Comparison of ENCODE assay signal across 18 cellular contexts in the genomic region with DNA sequence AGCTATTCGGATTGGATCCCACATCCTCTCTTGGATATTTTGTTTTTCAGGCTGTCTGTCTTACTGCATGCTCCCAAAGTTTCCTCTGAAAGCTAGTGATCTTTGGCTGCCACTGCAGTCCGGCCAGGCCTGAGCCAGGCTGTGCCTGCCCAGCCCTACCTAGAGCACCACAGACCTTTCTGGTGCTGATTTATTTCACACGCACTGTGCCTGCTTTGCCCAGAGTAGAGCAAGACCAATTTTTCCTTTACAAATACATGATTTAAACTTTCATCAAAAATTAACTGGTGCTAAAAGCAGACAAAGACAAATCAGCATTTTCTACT.
DNase-seq lines count a peak whose midpoint lies in the region; ATAC-seq and TF ChIP-seq lines count a peak whose summit lies in the region.
"Had no signal": no experiment of that assay in that cellular context is flagged by ENCODE, and none has a peak within 500 bp of the region (broad histone marks: within the 10 kb centered on the region; RNA-seq: fewer than 3 reads in every experiment).

No MANE protein-coding gene starts in this region.

- DNase-seq in substantia nigra (lab: John Stamatoyannopoulos, UW) (peak in 2 of 49 donors; percentile 7 to 26), T-helper 9 cell (no peak), brain microvascular endothelial cell (no peak)
- no peak for DNase-seq in stimulated activated naive B cell treated with anti-CD40 and anti-IgM and Interleukin-4, amounts not matched to agents 10 μg/mL and 1 μg/mL and 100 μg/mL, for 72 hours
- DNase-seq: activated CD4-positive, alpha-beta T cell treated with anti-CD3 and anti-CD28 coated beads for 36 hours; activated effector memory CD4-positive, alpha-beta T cell treated with Interleukin-2 at 50 U/mL for 16 hours; GDM1; heart left ventricle; NCI-H187; NCI-H510A; SIG-M5; stimulated activated CD4-positive, alpha-beta T cell treated with anti-CD3 and anti-CD28 coated beads, Interleukin-4, amount 100 ng/mL, for 24 hours had no signal

- no peak overlapping the region for H3K4me3 Mint-ChIP-seq in stimulated activated naive B cell treated with anti-CD40 and anti-IgM and Interleukin-4, amounts not matched to agents 10 μg/mL and 1 μg/mL and 100 μg/mL, for 72 hours
- H3K4me3 Mint-ChIP-seq: activated CD4-positive, alpha-beta T cell treated with anti-CD3 and anti-CD28 coated beads for 36 hours had no signal

- peaks cover 0 to 6% of the 10 kb centered on the region in 2 donors for H3K4me1 Mint-ChIP-seq in stimulated activated naive B cell treated with anti-CD40 and anti-IgM and Interleukin-4, amounts not matched to agents 10 μg/mL and 1 μg/mL and 100 μg/mL, for 72 hours

- no peak overlapping the region for H3K4me3 ChIP-seq in HUES48 (ENCODE audit: low read depth, low read length)
- H3K4me3 ChIP-seq in brain microvascular endothelial cell (ENCODE audit: low read depth, low read length) = no peak overlapping the region

- H3K36me3 Mint-ChIP-seq in stimulated activated naive B cell treated with anti-CD40 and anti-IgM and Interleukin-4, amounts not matched to agents 10 μg/mL and 1 μg/mL and 100 μg/mL, for 72 hours = no peaks in the 10 kb centered on the region

- TF ChIP-seq CTCF in brain microvascular endothelial cell (IDR thresholded peaks at IDR 0.05; ENCODE audit: low read depth, low read length, missing control alignments) = no peak

- H3K27me3 ChIP-seq in HUES48 (ENCODE audit: control insufficient read depth, insufficient read depth, low read length) = no peaks in the 10 kb centered on the region
- H3K27me3 ChIP-seq in layer of hippocampus (ENCODE audit: control insufficient read depth, insufficient read depth, low read length) = no peaks in the 10 kb centered on the region
- H3K27me3 ChIP-seq in brain microvascular endothelial cell (replicated peaks) = no peaks in the 10 kb centered on the region
- H3K27me3 ChIP-seq: BE2C, esophagus muscularis mucosa, heart left ventricle had no signal

- H3K27ac Mint-ChIP-seq in stimulated activated naive B cell treated with anti-CD40 and anti-IgM and Interleukin-4, amounts not matched to agents 10 μg/mL and 1 μg/mL and 100 μg/mL, for 72 hours = no peak overlapping the region
- H3K27ac Mint-ChIP-seq: activated CD4-positive, alpha-beta T cell treated with anti-CD3 and anti-CD28 coated beads for 36 hours had no signal

- no peak overlapping the region for H3K9ac ChIP-seq in HUES48 (ENCODE audit: low read depth, low read length)

- H3K27ac ChIP-seq in HUES48 (ENCODE audit: low read depth, low read length) (peak overlapping the region; percentile 79), angular gyrus (ENCODE audit: low read depth, low read length) (peak overlapping the region; percentile 80), layer of hippocampus (ENCODE audit: low read depth, low read length) (peak overlapping the region; percentile 77), substantia nigra (ENCODE audit: low read depth, low read length, poor library complexity, severe bottlenecking) (peak overlapping the region; percentile 49), brain microvascular endothelial cell (no peak overlapping the region)

- peaks cover 10% of the 10 kb centered on the region; the same call in 1 of the 2 replicates for H3K9me3 ChIP-seq in HUES48 (ENCODE audit: control insufficient read depth, insufficient read depth, low read length)
- H3K9me3 ChIP-seq: BE2C, esophagus muscularis mucosa, heart left ventricle, thoracic aorta had no signal

- in situ Hi-C loops in brain microvascular endothelial cell (cut with HindIII; ENCODE audit: low pct_ligation_motif_present, low sequenced_read_pairs) = no loop called here

- H3K27me3 Mint-ChIP-seq in stimulated activated naive B cell treated with anti-CD40 and anti-IgM and Interleukin-4, amounts not matched to agents 10 μg/mL and 1 μg/mL and 100 μg/mL, for 72 hours = peaks cover 7 to 26% of the 10 kb centered on the region in 2 donors

- no peak for ATAC-seq in stimulated activated naive B cell treated with anti-CD40 and anti-IgM and Interleukin-4, amounts not matched to agents 10 μg/mL and 1 μg/mL and 100 μg/mL, for 72 hours (replicated peaks)

- H3K36me3 ChIP-seq in HUES48 (ENCODE audit: control insufficient read depth, insufficient read depth, low read length) = no peaks in the 10 kb centered on the region
- H3K36me3 ChIP-seq in brain microvascular endothelial cell (replicated peaks) = no peaks in the 10 kb centered on the region
- H3K36me3 ChIP-seq: BE2C, esophagus muscularis mucosa, heart left ventricle, thoracic aorta had no signal

- peaks cover 2 to 3% of the 10 kb centered on the region in 2 donors for H3K9me3 Mint-ChIP-seq in stimulated activated naive B cell treated with anti-CD40 and anti-IgM and Interleukin-4, amounts not matched to agents 10 μg/mL and 1 μg/mL and 100 μg/mL, for 72 hours

- peaks cover 34% of the 10 kb centered on the region for H3K4me1 ChIP-seq in HUES48 (ENCODE audit: control insufficient read depth, insufficient read depth, low read length)
